23 cellular contexts compared by ENCODE assay signal in genomic region chr1:5831600-5832335, GRCh38.
"Had no signal": no experiment of that assay in that cellular context is flagged by ENCODE, and none has a peak within 500 bp of the region (broad histone marks: within the 10 kb centered on the region; RNA-seq: fewer than 3 reads in every experiment).

No MANE protein-coding gene starts in this region.

- ATAC-seq: activated CD4-positive, alpha-beta T cell treated with anti-CD3 and anti-CD28 coated beads for 36 hours; activated CD8-positive, alpha-beta memory T cell treated with anti-CD3 and anti-CD28 coated beads, Interleukin-2, amount 10 ng/mL, durations not matched to agents 7 days and 5 days; activated naive CD8-positive, alpha-beta T cell treated with anti-CD3 and anti-CD28 coated beads, Interleukin-2, amount 50 U/mL, for 24 hours; foreskin keratinocyte; heart right ventricle; left ventricle myocardium superior; natural killer cell; psoas muscle; right lobe of liver had no signal

- H3K4me2 ChIP-seq: smooth muscle cell had no signal

- H3K9me3 Mint-ChIP-seq: activated CD4-positive, alpha-beta memory T cell treated with anti-CD3 and anti-CD28 coated beads for 36 hours; activated naive CD8-positive, alpha-beta T cell treated with anti-CD3 and anti-CD28 coated beads, Interleukin-2, amount 50 U/mL, for 24 hours; activated T-helper 2 cell treated with anti-CD3 and anti-CD28 coated beads, Interferon-gamma antibody, Interleukin-2, Interleukin-4, amounts not matched to agents 10 μg/mL and 5 μg/mL and 100 μg/mL, durations not matched to agents 14 hours and 24 hours and 36 hours; type B pancreatic cell had no signal

- H3K4me1 Mint-ChIP-seq: activated CD8-positive, alpha-beta memory T cell treated with anti-CD3 and anti-CD28 coated beads, Interleukin-2, amount 10 ng/mL, durations not matched to agents 7 days and 5 days; activated naive CD8-positive, alpha-beta T cell treated with anti-CD3 and anti-CD28 coated beads, Interleukin-2, amount 50 U/mL, for 24 hours; natural killer cell had no signal

- H3K27ac ChIP-seq: breast epithelium, foreskin keratinocyte, heart right ventricle, psoas muscle, right lobe of liver had no signal

- H3K27ac Mint-ChIP-seq: activated CD4-positive, alpha-beta memory T cell treated with anti-CD3 and anti-CD28 coated beads for 36 hours; activated CD4-positive, alpha-beta T cell treated with anti-CD3 and anti-CD28 coated beads for 36 hours; activated CD8-positive, alpha-beta memory T cell treated with anti-CD3 and anti-CD28 coated beads, Interleukin-2, amount 10 ng/mL, durations not matched to agents 7 days and 5 days; activated naive CD4-positive, alpha-beta T cell treated with anti-CD3 and anti-CD28 coated beads for 36 hours; activated naive CD8-positive, alpha-beta T cell treated with anti-CD3 and anti-CD28 coated beads, Interleukin-2, amount 50 U/mL, for 24 hours; activated T-helper 2 cell treated with anti-CD3 and anti-CD28 coated beads, Interferon-gamma antibody, Interleukin-2, Interleukin-4, amounts not matched to agents 10 μg/mL and 5 μg/mL and 100 μg/mL, durations not matched to agents 14 hours and 24 hours and 36 hours; natural killer cell; stimulated activated naive CD8-positive, alpha-beta T cell treated with anti-CD3 and anti-CD28 coated beads, Interleukin-15, Interleukin-2, amounts not matched to agents 100 ng/mL and 50 ng/mL, for 24 hours; type B pancreatic cell had no signal

- H3K4me3 Mint-ChIP-seq: activated CD4-positive, alpha-beta memory T cell treated with anti-CD3 and anti-CD28 coated beads for 36 hours; activated CD4-positive, alpha-beta T cell treated with anti-CD3 and anti-CD28 coated beads for 36 hours; activated CD8-positive, alpha-beta memory T cell treated with anti-CD3 and anti-CD28 coated beads, Interleukin-2, amount 10 ng/mL, durations not matched to agents 7 days and 5 days; activated naive CD4-positive, alpha-beta T cell treated with anti-CD3 and anti-CD28 coated beads for 36 hours; activated naive CD8-positive, alpha-beta T cell treated with anti-CD3 and anti-CD28 coated beads, Interleukin-2, amount 50 U/mL, for 24 hours; natural killer cell; stimulated activated naive CD8-positive, alpha-beta T cell treated with anti-CD3 and anti-CD28 coated beads, Interleukin-15, Interleukin-2, amounts not matched to agents 100 ng/mL and 50 ng/mL, for 24 hours; type B pancreatic cell had no signal

- H3K4me1 ChIP-seq: foreskin keratinocyte, heart right ventricle, psoas muscle, right lobe of liver had no signal

- H3K36me3 ChIP-seq: breast epithelium, heart right ventricle, right lobe of liver, WERI-Rb-1 had no signal

- DNase-seq: activated CD4-positive, alpha-beta memory T cell treated with anti-CD3 and anti-CD28 coated beads for 36 hours; activated CD4-positive, alpha-beta T cell treated with anti-CD3 and anti-CD28 coated beads for 36 hours; activated CD8-positive, alpha-beta memory T cell treated with anti-CD3 and anti-CD28 coated beads, Interleukin-2, amount 10 ng/mL, durations not matched to agents 7 days and 5 days; activated naive CD4-positive, alpha-beta T cell treated with anti-CD3 and anti-CD28 coated beads for 36 hours; activated naive CD8-positive, alpha-beta T cell treated with anti-CD3 and anti-CD28 coated beads, Interleukin-2, amount 50 U/mL, for 24 hours; activated T-cell treated with anti-CD3 and anti-CD28 coated beads, Interleukin-2, amount 50 U/mL, for 1 hour; aorta; cerebellar nuclear complex; effector CD8-positive, alpha-beta T cell; foreskin keratinocyte; heart right ventricle; left ventricle myocardium superior; mesenchymal stem cell; natural killer cell; nucleus accumbens; WERI-Rb-1 had no signal

- H3K27me3 Mint-ChIP-seq: activated CD8-positive, alpha-beta memory T cell treated with anti-CD3 and anti-CD28 coated beads, Interleukin-2, amount 10 ng/mL, durations not matched to agents 7 days and 5 days had no signal

- H3K36me3 Mint-ChIP-seq: activated CD4-positive, alpha-beta memory T cell treated with anti-CD3 and anti-CD28 coated beads for 36 hours; activated CD8-positive, alpha-beta memory T cell treated with anti-CD3 and anti-CD28 coated beads, Interleukin-2, amount 10 ng/mL, durations not matched to agents 7 days and 5 days; natural killer cell; type B pancreatic cell had no signal

- H3K27me3 ChIP-seq: foreskin keratinocyte, right lobe of liver had no signal

- H3K9me3 ChIP-seq: breast epithelium, heart right ventricle, psoas muscle, right lobe of liver had no signal

- H3K4me3 ChIP-seq: breast epithelium, heart right ventricle, psoas muscle, right lobe of liver, smooth muscle cell had no signal
